In the genomic region with DNA sequence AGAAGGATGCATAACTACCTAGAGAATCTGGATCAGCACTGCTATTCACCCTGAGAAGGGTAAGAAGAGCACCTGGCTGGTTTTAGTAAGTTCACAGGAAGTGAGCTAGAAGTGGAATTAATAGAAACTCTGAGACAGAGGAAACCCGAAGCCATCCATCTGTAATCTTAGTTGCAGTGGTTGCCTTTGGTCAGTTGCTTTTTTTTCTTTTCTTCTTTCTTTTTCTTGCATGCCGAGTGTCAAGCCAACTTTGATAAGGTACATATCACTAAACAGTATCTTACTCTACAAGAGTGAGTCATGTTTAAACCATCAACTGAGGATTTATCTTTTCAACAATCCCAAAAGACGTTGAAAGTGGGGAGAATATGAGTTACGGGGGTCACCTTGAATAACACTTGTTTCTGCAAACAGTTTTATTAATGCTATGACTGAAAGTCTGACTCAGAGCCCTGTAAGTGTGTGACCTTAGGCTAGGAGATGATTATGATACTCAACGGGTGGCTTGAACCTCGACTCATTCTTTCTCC, we compare ENCODE assay signal across 9 cellular contexts. TPM values are rescaled to one million over a fixed set of nuclear protein-coding genes. Genes with fewer than 3 reads are reported as not detected.
DNase-seq lines count a peak whose midpoint lies in the region; ATAC-seq, FAIRE-seq and TF ChIP-seq lines count a peak whose summit lies in the region.
"Had no signal": no experiment of that assay in that cellular context is flagged by ENCODE, and none has a peak within 500 bp of the region (broad histone marks: within the 10 kb centered on the region; RNA-seq: fewer than 3 reads in every experiment).

No MANE protein-coding gene starts in this region.

- peaks cover 50% of the 10 kb centered on the region for H3K4me1 ChIP-seq in DND-41 (ENCODE audit: insufficient read depth, low read length)

- H3K9ac ChIP-seq in DND-41 (ENCODE audit: low read depth, low read length): no peak overlapping the region

- H3K27ac ChIP-seq in DND-41 (ENCODE audit: low read length) (peak overlapping the region; percentile 63), substantia nigra (ENCODE audit: low read depth, low read length, poor library complexity, severe bottlenecking) (no peak overlapping the region)
- H3K27ac ChIP-seq: suprapubic skin had no signal

- TF ChIP-seq CTCF in DND-41 (IDR thresholded peaks at IDR 0.05; ENCODE audit: borderline replicate concordance, extremely low read depth, low read length, poor library complexity, severe bottlenecking): no peak
- TF ChIP-seq CTCF in bronchial epithelial cell (IDR thresholded peaks at IDR 0.05; ENCODE audit: insufficient read depth, low read length, severe bottlenecking): no peak

- no peak for FAIRE-seq in bronchial epithelial cell (lab: Jason Lieb, UNC)

- H3K79me2 ChIP-seq in DND-41 (ENCODE audit: insufficient read depth, low read length): peaks cover 89% of the 10 kb centered on the region

- no peak overlapping the region for H2AFZ ChIP-seq in DND-41 (ENCODE audit: low read depth, low read length)

- no peak for DNase-seq in DND-41
- DNase-seq in bronchial epithelial cell (ENCODE audit: low read depth): peak; percentile 40
- DNase-seq in sciatic nerve (ENCODE audit: low spot score): no peak
- no peak for DNase-seq in substantia nigra (lab: John Stamatoyannopoulos, UW)
- no peak for DNase-seq in dedifferentiated amniotic fluid mesenchymal stem cell (ENCODE audit: extremely low spot score)
- no peak for DNase-seq in NCI-H748 treated with DMSO at 0.1 percent for 48 hours (lab: John Stamatoyannopoulos, UW)

- peak; percentile 54 for ATAC-seq in DND-41 (ENCODE audit: insufficient read depth, low read depth)
- peak; percentile 76 for ATAC-seq in GM19463 (IDR thresholded peaks at IDR 0.05; ENCODE audit: unreplicated experiment)
- ATAC-seq in HG03432 (IDR thresholded peaks at IDR 0.05; ENCODE audit: unreplicated experiment): peak; percentile 79
- ATAC-seq in sciatic nerve: no peak

- intact Hi-C loops in sciatic nerve (cut with DNase I): no loop called here

- no peak overlapping the region for H3K4me3 ChIP-seq in DND-41 (ENCODE audit: low read depth in 1 of 2, low read length in 2 of 2)
- H3K4me3 ChIP-seq in bronchial epithelial cell (ENCODE audit: low read depth, low read length): no peak overlapping the region
- H3K4me3 ChIP-seq: suprapubic skin had no signal

- H3K27me3 ChIP-seq in DND-41 (ENCODE audit: insufficient read depth, low read length, poor library complexity) (no peaks in the 10 kb centered on the region), bronchial epithelial cell (ENCODE audit: control insufficient read depth, insufficient read depth, low read length) (no peaks in the 10 kb centered on the region)
- H3K27me3 ChIP-seq: suprapubic skin had no signal

- H4K20me1 ChIP-seq in DND-41 (ENCODE audit: insufficient read depth, low read length): peaks cover 8% of the 10 kb centered on the region; the same call in 1 of the 2 replicates

- H3K36me3 ChIP-seq in DND-41 (ENCODE audit: insufficient read depth, low read length): peaks cover 46% of the 10 kb centered on the region
- H3K36me3 ChIP-seq in bronchial epithelial cell (ENCODE audit: control insufficient read depth, insufficient read depth, low read length): no peaks in the 10 kb centered on the region
- H3K36me3 ChIP-seq: suprapubic skin had no signal

- no peaks in the 10 kb centered on the region for H3K9me3 ChIP-seq in DND-41 (ENCODE audit: insufficient read depth, low read length, severe bottlenecking)
- H3K9me3 ChIP-seq: suprapubic skin had no signal

- no peak overlapping the region for H3K4me2 ChIP-seq in DND-41 (ENCODE audit: insufficient read depth, low read length)

RNA-seq across cellular contexts. Expression of a gene that starts 26.7 kb away (rescaled TPM):
- total RNA-seq in bronchial epithelial cell: 11.8 and 20.2 TPM in 2 replicates
- 35.7 TPM for total RNA-seq in sciatic nerve
